In the genomic region with DNA sequence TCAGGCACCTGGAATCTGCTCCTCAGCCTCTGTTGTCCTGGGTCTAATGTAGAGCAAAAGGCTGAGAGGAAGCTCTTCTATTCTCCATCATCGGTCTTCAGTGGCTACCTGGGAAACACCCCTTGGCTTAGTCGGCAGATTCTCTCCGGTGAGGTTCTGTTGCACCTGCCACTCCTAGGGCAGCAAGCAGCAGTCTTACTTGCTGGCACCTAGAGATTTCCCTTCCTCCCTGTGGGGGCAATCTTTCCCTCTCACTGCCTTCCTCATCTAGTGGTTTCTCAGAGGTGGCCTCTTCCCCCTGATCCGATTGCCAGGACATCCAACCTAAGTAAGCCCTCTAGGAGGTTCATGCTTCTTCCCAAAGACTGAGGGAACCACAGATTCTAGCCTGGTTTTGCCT, we compare ENCODE assay signal across 1 cellular context.
TF ChIP-seq lines count a peak whose summit lies in the region.

No MANE protein-coding gene starts in this region.

TF ChIP-seq in GM23338, 12 proteins besides CTCF, POLR2A, EP300 and RAD21:
- TF ChIP-seq, protein P1, sequence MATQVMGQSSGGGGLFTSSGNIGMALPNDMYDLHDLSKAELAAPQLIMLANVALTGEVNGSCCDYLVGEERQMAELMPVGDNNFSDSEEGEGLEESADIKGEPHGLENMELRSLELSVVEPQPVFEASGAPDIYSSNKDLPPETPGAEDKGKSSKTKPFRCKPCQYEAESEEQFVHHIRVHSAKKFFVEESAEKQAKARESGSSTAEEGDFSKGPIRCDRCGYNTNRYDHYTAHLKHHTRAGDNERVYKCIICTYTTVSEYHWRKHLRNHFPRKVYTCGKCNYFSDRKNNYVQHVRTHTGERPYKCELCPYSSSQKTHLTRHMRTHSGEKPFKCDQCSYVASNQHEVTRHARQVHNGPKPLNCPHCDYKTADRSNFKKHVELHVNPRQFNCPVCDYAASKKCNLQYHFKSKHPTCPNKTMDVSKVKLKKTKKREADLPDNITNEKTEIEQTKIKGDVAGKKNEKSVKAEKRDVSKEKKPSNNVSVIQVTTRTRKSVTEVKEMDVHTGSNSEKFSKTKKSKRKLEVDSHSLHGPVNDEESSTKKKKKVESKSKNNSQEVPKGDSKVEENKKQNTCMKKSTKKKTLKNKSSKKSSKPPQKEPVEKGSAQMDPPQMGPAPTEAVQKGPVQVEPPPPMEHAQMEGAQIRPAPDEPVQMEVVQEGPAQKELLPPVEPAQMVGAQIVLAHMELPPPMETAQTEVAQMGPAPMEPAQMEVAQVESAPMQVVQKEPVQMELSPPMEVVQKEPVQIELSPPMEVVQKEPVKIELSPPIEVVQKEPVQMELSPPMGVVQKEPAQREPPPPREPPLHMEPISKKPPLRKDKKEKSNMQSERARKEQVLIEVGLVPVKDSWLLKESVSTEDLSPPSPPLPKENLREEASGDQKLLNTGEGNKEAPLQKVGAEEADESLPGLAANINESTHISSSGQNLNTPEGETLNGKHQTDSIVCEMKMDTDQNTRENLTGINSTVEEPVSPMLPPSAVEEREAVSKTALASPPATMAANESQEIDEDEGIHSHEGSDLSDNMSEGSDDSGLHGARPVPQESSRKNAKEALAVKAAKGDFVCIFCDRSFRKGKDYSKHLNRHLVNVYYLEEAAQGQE (IDR thresholded peaks at IDR 0.05; ENCODE audit: unreplicated experiment), result no peak
- TF ChIP-seq NANOG (IDR thresholded peaks at IDR 0.05; ENCODE audit: borderline replicate concordance) (no peak), CREB1 (CRISPR knock-in tag; IDR thresholded peaks at IDR 0.05; ENCODE audit: low read depth) (no peak), EZH2phosphoT487 (IDR thresholded peaks at IDR 0.05; ENCODE audit: unreplicated experiment) (no peak), POLR2AphosphoS5 (IDR thresholded peaks at IDR 0.05; ENCODE audit: low read depth) (no peak), EZH2 (IDR thresholded peaks at IDR 0.05; ENCODE audit: low read depth, unreplicated experiment) (no peak), STAT1 (IDR thresholded peaks at IDR 0.05; ENCODE audit: unreplicated experiment) (no peak), ZNF331 (CRISPR knock-in tag; IDR thresholded peaks at IDR 0.05; ENCODE audit: low read depth) (no peak), ZNF114 (CRISPR knock-in tag; IDR thresholded peaks at IDR 0.05) (no peak), JUNB (IDR thresholded peaks at IDR 0.05; ENCODE audit: unreplicated experiment) (no peak)
- TF ChIP-seq, protein P2, sequence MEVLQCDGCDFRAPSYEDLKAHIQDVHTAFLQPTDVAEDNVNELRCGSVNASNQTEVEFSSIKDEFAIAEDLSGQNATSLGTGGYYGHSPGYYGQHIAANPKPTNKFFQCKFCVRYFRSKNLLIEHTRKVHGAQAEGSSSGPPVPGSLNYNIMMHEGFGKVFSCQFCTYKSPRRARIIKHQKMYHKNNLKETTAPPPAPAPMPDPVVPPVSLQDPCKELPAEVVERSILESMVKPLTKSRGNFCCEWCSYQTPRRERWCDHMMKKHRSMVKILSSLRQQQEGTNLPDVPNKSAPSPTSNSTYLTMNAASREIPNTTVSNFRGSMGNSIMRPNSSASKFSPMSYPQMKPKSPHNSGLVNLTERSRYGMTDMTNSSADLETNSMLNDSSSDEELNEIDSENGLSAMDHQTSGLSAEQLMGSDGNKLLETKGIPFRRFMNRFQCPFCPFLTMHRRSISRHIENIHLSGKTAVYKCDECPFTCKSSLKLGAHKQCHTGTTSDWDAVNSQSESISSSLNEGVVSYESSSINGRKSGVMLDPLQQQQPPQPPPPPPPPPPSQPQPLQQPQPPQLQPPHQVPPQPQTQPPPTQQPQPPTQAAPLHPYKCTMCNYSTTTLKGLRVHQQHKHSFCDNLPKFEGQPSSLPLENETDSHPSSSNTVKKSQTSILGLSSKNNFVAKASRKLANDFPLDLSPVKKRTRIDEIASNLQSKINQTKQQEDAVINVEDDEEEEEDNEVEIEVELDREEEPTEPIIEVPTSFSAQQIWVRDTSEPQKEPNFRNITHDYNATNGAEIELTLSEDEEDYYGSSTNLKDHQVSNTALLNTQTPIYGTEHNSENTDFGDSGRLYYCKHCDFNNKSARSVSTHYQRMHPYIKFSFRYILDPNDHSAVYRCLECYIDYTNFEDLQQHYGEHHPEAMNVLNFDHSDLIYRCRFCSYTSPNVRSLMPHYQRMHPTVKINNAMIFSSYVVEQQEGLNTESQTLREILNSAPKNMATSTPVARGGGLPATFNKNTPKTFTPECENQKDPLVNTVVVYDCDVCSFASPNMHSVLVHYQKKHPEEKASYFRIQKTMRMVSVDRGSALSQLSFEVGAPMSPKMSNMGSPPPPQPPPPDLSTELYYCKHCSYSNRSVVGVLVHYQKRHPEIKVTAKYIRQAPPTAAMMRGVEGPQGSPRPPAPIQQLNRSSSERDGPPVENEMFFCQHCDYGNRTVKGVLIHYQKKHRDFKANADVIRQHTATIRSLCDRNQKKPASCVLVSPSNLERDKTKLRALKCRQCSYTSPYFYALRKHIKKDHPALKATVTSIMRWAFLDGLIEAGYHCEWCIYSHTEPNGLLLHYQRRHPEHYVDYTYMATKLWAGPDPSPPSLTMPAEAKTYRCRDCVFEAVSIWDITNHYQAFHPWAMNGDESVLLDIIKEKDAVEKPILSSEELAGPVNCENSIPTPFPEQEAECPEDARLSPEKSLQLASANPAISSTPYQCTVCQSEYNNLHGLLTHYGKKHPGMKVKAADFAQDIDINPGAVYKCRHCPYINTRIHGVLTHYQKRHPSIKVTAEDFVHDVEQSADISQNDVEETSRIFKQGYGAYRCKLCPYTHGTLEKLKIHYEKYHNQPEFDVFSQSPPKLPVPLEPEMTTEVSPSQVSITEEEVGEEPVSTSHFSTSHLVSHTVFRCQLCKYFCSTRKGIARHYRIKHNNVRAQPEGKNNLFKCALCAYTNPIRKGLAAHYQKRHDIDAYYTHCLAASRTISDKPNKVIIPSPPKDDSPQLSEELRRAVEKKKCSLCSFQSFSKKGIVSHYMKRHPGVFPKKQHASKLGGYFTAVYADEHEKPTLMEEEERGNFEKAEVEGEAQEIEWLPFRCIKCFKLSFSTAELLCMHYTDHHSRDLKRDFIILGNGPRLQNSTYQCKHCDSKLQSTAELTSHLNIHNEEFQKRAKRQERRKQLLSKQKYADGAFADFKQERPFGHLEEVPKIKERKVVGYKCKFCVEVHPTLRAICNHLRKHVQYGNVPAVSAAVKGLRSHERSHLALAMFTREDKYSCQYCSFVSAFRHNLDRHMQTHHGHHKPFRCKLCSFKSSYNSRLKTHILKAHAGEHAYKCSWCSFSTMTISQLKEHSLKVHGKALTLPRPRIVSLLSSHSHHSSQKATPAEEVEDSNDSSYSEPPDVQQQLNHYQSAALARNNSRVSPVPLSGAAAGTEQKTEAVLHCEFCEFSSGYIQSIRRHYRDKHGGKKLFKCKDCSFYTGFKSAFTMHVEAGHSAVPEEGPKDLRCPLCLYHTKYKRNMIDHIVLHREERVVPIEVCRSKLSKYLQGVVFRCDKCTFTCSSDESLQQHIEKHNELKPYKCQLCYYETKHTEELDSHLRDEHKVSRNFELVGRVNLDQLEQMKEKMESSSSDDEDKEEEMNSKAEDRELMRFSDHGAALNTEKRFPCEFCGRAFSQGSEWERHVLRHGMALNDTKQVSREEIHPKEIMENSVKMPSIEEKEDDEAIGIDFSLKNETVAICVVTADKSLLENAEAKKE (CRISPR knock-in tag; IDR thresholded peaks at IDR 0.05), result no peak
- TF ChIP-seq, protein P3, sequence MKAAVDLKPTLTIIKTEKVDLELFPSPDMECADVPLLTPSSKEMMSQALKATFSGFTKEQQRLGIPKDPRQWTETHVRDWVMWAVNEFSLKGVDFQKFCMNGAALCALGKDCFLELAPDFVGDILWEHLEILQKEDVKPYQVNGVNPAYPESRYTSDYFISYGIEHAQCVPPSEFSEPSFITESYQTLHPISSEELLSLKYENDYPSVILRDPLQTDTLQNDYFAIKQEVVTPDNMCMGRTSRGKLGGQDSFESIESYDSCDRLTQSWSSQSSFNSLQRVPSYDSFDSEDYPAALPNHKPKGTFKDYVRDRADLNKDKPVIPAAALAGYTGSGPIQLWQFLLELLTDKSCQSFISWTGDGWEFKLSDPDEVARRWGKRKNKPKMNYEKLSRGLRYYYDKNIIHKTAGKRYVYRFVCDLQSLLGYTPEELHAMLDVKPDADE (IDR thresholded peaks at IDR 0.05), result no peak
